ENCODE assay signal across 1 cellular context in genomic region chr11:991711-992307, GRCh38.
TF ChIP-seq lines count a peak whose summit lies in the region.

No MANE protein-coding gene starts in this region.

TF ChIP-seq in H1, 55 proteins besides CTCF, POLR2A, EP300 and RAD21 (continued from another document):
- no peak for TF ChIP-seq SIRT6 (IDR thresholded peaks at IDR 0.05; ENCODE audit: low read length)
- TF ChIP-seq CEBPB (IDR thresholded peaks at IDR 0.05; ENCODE audit: low read depth, low read length), result no peak
- no peak for TF ChIP-seq SAP30 (IDR thresholded peaks at IDR 0.05; ENCODE audit: insufficient read depth, insufficient replicate concordance, low read length)
- no peak for TF ChIP-seq POU5F1 (IDR thresholded peaks at IDR 0.05; ENCODE audit: low read depth, low read length)
- TF ChIP-seq CHD2 (IDR thresholded peaks at IDR 0.05; ENCODE audit: low read length), result no peak
- no peak for TF ChIP-seq BCL11A (IDR thresholded peaks at IDR 0.05; ENCODE audit: low read depth in 2 of 2, low read length in 2 of 2)
- no peak for TF ChIP-seq SRF (IDR thresholded peaks at IDR 0.05; ENCODE audit: low read depth, low read length)
- TF ChIP-seq MAFK (IDR thresholded peaks at IDR 0.05; ENCODE audit: low read depth, low read length), result no peak
- no peak for TF ChIP-seq ASH2L (IDR thresholded peaks at IDR 0.05; ENCODE audit: low read length)
- no peak for TF ChIP-seq USF2 (IDR thresholded peaks at IDR 0.05; ENCODE audit: low read length)
- TF ChIP-seq CTBP2 (IDR thresholded peaks at IDR 0.05; ENCODE audit: borderline replicate concordance, insufficient read depth, insufficient read length, low read length), result no peak
- TF ChIP-seq NRF1 (IDR thresholded peaks at IDR 0.05; ENCODE audit: low read depth, low read length), result no peak
